ENCODE assay signal across 8 cellular contexts in genomic region chr1:27544818-27545612, GRCh38. TPM values are rescaled to one million over a fixed set of nuclear protein-coding genes. Genes with fewer than 3 reads are reported as not detected.
DNase-seq lines count a peak whose midpoint lies in the region; ATAC-seq and TF ChIP-seq lines count a peak whose summit lies in the region.

No MANE protein-coding gene starts in this region.

- no peak overlapping the region for H4K8ac ChIP-seq in H9 (replicated peaks; ENCODE audit: insufficient read length, low read depth, low read length)

- H2BK5ac ChIP-seq in H9 (ENCODE audit: insufficient read length, low read length) = no peak overlapping the region

- H2BK12ac ChIP-seq in H9 (ENCODE audit: insufficient read length, low read depth, low read length) = no peak overlapping the region

- H3K4me1 ChIP-seq in H9 (ENCODE audit: insufficient read depth, low read length) (peaks cover 8% of the 10 kb centered on the region; the same call in 1 of the 2 replicates), right atrium auricular region (peaks cover 0 to 73% of the 10 kb centered on the region in 2 donors)

- no peak overlapping the region for H3K14ac ChIP-seq in H9 (ENCODE audit: insufficient read depth, low read length)

- H3K56ac ChIP-seq in H9 (ENCODE audit: insufficient read length, low read depth, low read length) = no peak overlapping the region

- no peak overlapping the region for H4K91ac ChIP-seq in H9 (ENCODE audit: insufficient read length, low read depth, low read length)

- H3K9me3 ChIP-seq in H9 (ENCODE audit: control insufficient read depth, low read depth, low read length) (no peaks in the 10 kb centered on the region), right atrium auricular region (no peaks in the 10 kb centered on the region)

- no peak overlapping the region for H3K18ac ChIP-seq in H9 (ENCODE audit: insufficient read length, low read depth, low read length)

- H2BK120ac ChIP-seq in H9 (ENCODE audit: low read depth, low read length, poor library complexity, severe bottlenecking) = no peak overlapping the region

- no peaks in the 10 kb centered on the region for H4K20me1 ChIP-seq in H9 (ENCODE audit: control insufficient read depth, insufficient read depth, insufficient read length)

- no peak overlapping the region for H3K4ac ChIP-seq in H9 (ENCODE audit: low read depth, low read length)

- H3K23me2 ChIP-seq in H9 (ENCODE audit: insufficient read length, low read depth, low read length, poor library complexity, severe bottlenecking) = no peaks in the 10 kb centered on the region

- no peaks in the 10 kb centered on the region for H3K79me1 ChIP-seq in H9 (ENCODE audit: insufficient read depth, low read depth, low read length, poor library complexity, severe bottlenecking)

- no peak overlapping the region for H2BK15ac ChIP-seq in H9 (ENCODE audit: low read depth, low read length)

- H3K27me3 Mint-ChIP-seq in H9 (ENCODE audit: low read depth) (no peaks in the 10 kb centered on the region), brain (peaks cover 2% of the 10 kb centered on the region)
- no peaks in the 10 kb centered on the region for H3K27me3 Mint-ChIP-seq in stimulated activated memory B cell treated with anti-CD40 and anti-IgM and Interleukin-4, amounts not matched to agents 10 μg/mL and 1 μg/mL and 100 μg/mL, for 72 hours

- H3K27me3 ChIP-seq in H9 (ENCODE audit: insufficient read depth, low read length) (no peaks in the 10 kb centered on the region), right atrium auricular region (no peaks in the 10 kb centered on the region)

- H3K27ac ChIP-seq in H9 (ENCODE audit: insufficient read length, low read depth, low read length) (no peak overlapping the region), right atrium auricular region (peak overlapping the region; percentile 91 to 95)

- H3K36me3 Mint-ChIP-seq in H9 (ENCODE audit: insufficient read depth in 1 of 3, low read depth in 3 of 3) (peaks cover 6 to 32% (median 24%) of the 10 kb centered on the region in 3 experiments; a peak in 5 of 7 replicates), brain (peaks cover 53% of the 10 kb centered on the region)
- peaks cover 30% of the 10 kb centered on the region for H3K36me3 Mint-ChIP-seq in stimulated activated memory B cell treated with anti-CD40 and anti-IgM and Interleukin-4, amounts not matched to agents 10 μg/mL and 1 μg/mL and 100 μg/mL, for 72 hours

- no peak overlapping the region for H2AK5ac ChIP-seq in H9 (ENCODE audit: insufficient read length, low read length)

- no peak overlapping the region for H3T11ph ChIP-seq in H9 (ENCODE audit: low read length)

- no peak for ATAC-seq in stimulated activated memory B cell treated with anti-CD40 and anti-IgM and Interleukin-4, amounts not matched to agents 10 μg/mL and 1 μg/mL and 100 μg/mL, for 72 hours
- ATAC-seq in GM18861 (IDR thresholded peaks at IDR 0.05; ENCODE audit: unreplicated experiment) (no peak), GM21619 (IDR thresholded peaks at IDR 0.05; ENCODE audit: unreplicated experiment) (no peak)

- peaks cover 24 to 25% of the 10 kb centered on the region in 2 experiments for H3K4me1 Mint-ChIP-seq in H9
- peaks cover 45% of the 10 kb centered on the region for H3K4me1 Mint-ChIP-seq in brain
- peaks cover 6% of the 10 kb centered on the region for H3K4me1 Mint-ChIP-seq in stimulated activated memory B cell treated with anti-CD40 and anti-IgM and Interleukin-4, amounts not matched to agents 10 μg/mL and 1 μg/mL and 100 μg/mL, for 72 hours

- TF ChIP-seq CTCF in H9 (conservative IDR thresholded peaks at IDR 0.05) (no peak), brain (conservative IDR thresholded peaks at IDR 0.05) (no peak), right atrium auricular region (IDR thresholded peaks at IDR 0.05) (no peak)

- H3K79me2 ChIP-seq in H9 (ENCODE audit: insufficient read depth, low read length) = no peaks in the 10 kb centered on the region

- no CpG with 5 or more reads among the region's 12 CpGs for WGBS in H9 (ENCODE audit: extremely low coverage, insufficient read length, low lambda C conversion rate)

- H3K4me3 ChIP-seq in right atrium auricular region = no peak overlapping the region

- H3K9ac ChIP-seq in H9 (ENCODE audit: extremely low read depth, insufficient read length, low read length) = no peak overlapping the region

- H3K4me3 Mint-ChIP-seq in H9 (no peak overlapping the region), brain (no peak overlapping the region)
- H3K4me3 Mint-ChIP-seq in stimulated activated memory B cell treated with anti-CD40 and anti-IgM and Interleukin-4, amounts not matched to agents 10 μg/mL and 1 μg/mL and 100 μg/mL, for 72 hours = no peak overlapping the region

- DNase-seq in H9 (no peak), right atrium auricular region (ENCODE audit: low spot score) (peak; percentile 84), SIG-M5 treated with dmso at 0.1 percent for 504 hours (lab: John Stamatoyannopoulos, UW; ENCODE audit: unreplicated experiment) (no peak), NCI-H2227 treated with DMSO at 0.1 percent for 48 hours (lab: John Stamatoyannopoulos, UW) (no peak)

- peaks cover 34% of the 10 kb centered on the region for H3K36me3 ChIP-seq in right atrium auricular region

- H4K5ac ChIP-seq in H9 (ENCODE audit: insufficient read length, low read depth, low read length) = no peak overlapping the region

- no peak overlapping the region for H2BK20ac ChIP-seq in H9 (ENCODE audit: low read depth, low read length, poor library complexity, severe bottlenecking)

- no peaks in the 10 kb centered on the region for H3K9me3 Mint-ChIP-seq in H9
- H3K9me3 Mint-ChIP-seq in brain = no peaks in the 10 kb centered on the region
- H3K9me3 Mint-ChIP-seq in stimulated activated memory B cell treated with anti-CD40 and anti-IgM and Interleukin-4, amounts not matched to agents 10 μg/mL and 1 μg/mL and 100 μg/mL, for 72 hours = no peaks in the 10 kb centered on the region

- peak overlapping the region; percentile 58 to 93 (median 84); a peak in 5 of 7 replicates for H3K27ac Mint-ChIP-seq in H9
- peak overlapping the region; percentile 60 to 96 (median 93) for H3K27ac Mint-ChIP-seq in brain
- peak overlapping the region; percentile 21 for H3K27ac Mint-ChIP-seq in stimulated activated memory B cell treated with anti-CD40 and anti-IgM and Interleukin-4, amounts not matched to agents 10 μg/mL and 1 μg/mL and 100 μg/mL, for 72 hours

- no peak overlapping the region for H2AFZ ChIP-seq in H9 (ENCODE audit: low read length)

- no peak overlapping the region for H3K23ac ChIP-seq in H9 (ENCODE audit: insufficient read length, low read depth, low read length)

- H3K4me2 ChIP-seq in H9 (ENCODE audit: insufficient read depth, insufficient read length, low read length) = no peak overlapping the region

RNA-seq across cellular contexts. Expression of gene WASF2, which starts 55.0 kb away (rescaled TPM):
- total RNA-seq in H9 (2021) (65.9 and 69.2 TPM in 2 replicates), right atrium auricular region (10 to 100 TPM; 20.7 to 49.0 TPM)
- 98.5 TPM for polyA plus RNA-seq in brain (ENCODE audit: insufficient read depth, low read depth, low replicate concordance)

RNA-seq across cellular contexts. Expression of gene AHDC1, which starts 58.9 kb away (rescaled TPM):
- total RNA-seq in H9 (2021) (23.7 and 29.4 TPM in 2 replicates), right atrium auricular region (10 to 100 TPM; 23.5 to 35.0 TPM)
- polyA plus RNA-seq in brain (ENCODE audit: insufficient read depth, low read depth, low replicate concordance) = 48.8 TPM

Comparison
In these comparisons a context has a peak if more than half of its experiments do, and no peak if none do; other contexts are left out.
1. H3K27ac Mint-ChIP-seq: peak in every context shown above with its lines; median percentile 93 in brain; 84 in H9; 21 in stimulated activated memory B cell treated with anti-CD40 and anti-IgM and Interleukin-4, amounts not matched to agents 10 μg/mL and 1 μg/mL and 100 μg/mL, for 72 hours.